ENCODE assay signal across 8 cellular contexts in the genomic region with DNA sequence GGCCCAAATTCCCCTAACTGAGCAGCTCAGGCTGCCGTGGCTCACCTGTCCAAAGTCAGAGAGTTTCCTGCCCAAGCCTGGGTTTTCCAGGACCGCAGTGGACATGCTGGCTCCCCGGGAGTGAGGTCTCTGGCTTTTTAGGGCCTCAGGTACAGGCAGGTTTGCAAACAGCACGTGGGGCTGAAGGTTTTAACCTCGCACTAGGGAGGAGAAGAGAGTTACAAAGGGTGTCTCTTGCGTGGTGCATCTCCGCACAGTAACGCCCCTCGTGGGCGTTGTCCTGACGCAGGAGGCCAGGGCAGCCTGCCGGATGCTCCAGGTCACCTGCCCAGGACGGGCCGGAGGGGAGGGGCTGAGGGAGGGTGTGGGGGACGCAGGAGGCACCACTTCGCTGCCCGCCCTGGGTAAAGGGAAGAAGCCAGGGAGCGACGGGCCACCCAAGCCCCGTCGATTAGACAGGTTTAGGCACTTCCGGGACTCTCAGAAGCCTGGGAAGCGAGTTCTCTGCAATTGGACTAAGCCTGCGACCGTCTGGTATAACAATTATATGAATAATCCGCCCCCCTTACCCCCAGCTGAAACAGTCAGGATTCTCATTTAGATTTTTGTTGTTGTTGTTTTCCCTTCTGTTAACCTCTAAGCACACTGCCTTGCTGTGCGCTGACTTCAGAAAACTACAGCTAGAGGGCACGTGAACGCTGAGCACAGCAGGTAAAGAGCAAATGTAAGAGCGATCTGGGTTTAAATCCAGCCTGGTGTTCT.
DNase-seq lines count a peak whose midpoint lies in the region; ATAC-seq and TF ChIP-seq lines count a peak whose summit lies in the region.

A gene (minus strand): TSS at position 219 of the 762 bp plus-strand sequence. CDS start 114 bp downstream, at position 105.

- ATAC-seq in GM21423 (IDR thresholded peaks at IDR 0.05; ENCODE audit: unreplicated experiment) (peak; percentile 56), HG03025 (IDR thresholded peaks at IDR 0.05; ENCODE audit: low FRiP score, unreplicated experiment) (no peak)

- H3K9me3 ChIP-seq in parathyroid adenoma (ENCODE audit: control insufficient read depth, low read length), result no peaks in the 10 kb centered on the region

- no peaks in the 10 kb centered on the region for H3K4me1 ChIP-seq in parathyroid adenoma

- no peaks in the 10 kb centered on the region for H3K36me3 ChIP-seq in parathyroid adenoma (ENCODE audit: control insufficient read depth, insufficient read depth, low read length)

- peak; percentile 67 for DNase-seq in DMS153 (lab: John Stamatoyannopoulos, UW)
- DNase-seq in NCI-H2227 treated with DMSO at 0.1 percent for 48 hours (lab: John Stamatoyannopoulos, UW), result peak; percentile 45
- peak; percentile 6 for DNase-seq in cortex of kidney (lab: John Stamatoyannopoulos, UW)
- DNase-seq in NCI-H1436 treated with DMSO at 0.1 percent for 48 hours (lab: John Stamatoyannopoulos, UW), result no peak
- no peak for DNase-seq in NCI-H1048 (lab: John Stamatoyannopoulos, UW)

- H3K27ac ChIP-seq in parathyroid adenoma, result no peak within 1 kb of the TSS

- H3K79me2 ChIP-seq in parathyroid adenoma, result no peaks in the 10 kb centered on the region

- no peak for TF ChIP-seq CTCF in parathyroid adenoma (IDR thresholded peaks at IDR 0.05)

- peak within 1 kb of the TSS; percentile 79 for H2AFZ ChIP-seq in parathyroid adenoma

- H3K9ac ChIP-seq in parathyroid adenoma, result no peak within 1 kb of the TSS

- no peaks in the 10 kb centered on the region for H3K27me3 ChIP-seq in parathyroid adenoma (ENCODE audit: control insufficient read depth, insufficient read depth, low read length)

- peak within 1 kb of the TSS; percentile 55 for H3K4me3 ChIP-seq in parathyroid adenoma (ENCODE audit: low read depth, low read length)

- H3K4me2 ChIP-seq in parathyroid adenoma (ENCODE audit: low read length), result peak within 1 kb of the TSS; percentile 82

Comparison
In these comparisons a context has a peak if more than half of its experiments do, and no peak if none do; other contexts are left out.
1. DNase-seq: peak in DMS153 (single experiment), NCI-H2227 treated with DMSO at 0.1 percent for 48 hours (single experiment) and cortex of kidney (single experiment); none in NCI-H1436 treated with DMSO at 0.1 percent for 48 hours (single experiment) and NCI-H1048 (single experiment).